ENCODE assay signal across 8 cellular contexts in the genomic region with DNA sequence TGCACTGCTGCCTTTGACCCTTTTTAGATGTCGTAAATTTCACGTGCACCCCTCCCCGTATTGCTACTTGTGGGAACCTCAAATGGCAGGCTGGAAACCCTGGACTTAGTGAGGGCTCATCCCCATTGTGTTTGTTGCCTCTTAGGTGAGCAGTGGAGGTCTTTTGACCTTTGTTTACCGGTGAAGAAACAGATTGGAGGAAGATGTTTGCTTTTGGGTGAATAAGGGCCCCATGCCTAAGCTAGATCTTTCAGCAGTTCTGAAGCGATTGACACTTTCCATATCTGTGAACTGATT. TPM values are rescaled to one million over a fixed set of nuclear protein-coding genes. Genes with fewer than 3 reads are reported as not detected.
DNase-seq lines count a peak whose midpoint lies in the region; TF ChIP-seq lines count a peak whose summit lies in the region.

No MANE protein-coding gene starts in this region.

- H3K9me3 ChIP-seq in HUES48 (ENCODE audit: control insufficient read depth, insufficient read depth, low read length) (no peaks in the 10 kb centered on the region), neural progenitor cell (ENCODE audit: low read depth) (no peaks in the 10 kb centered on the region)

- no peak overlapping the region for H2AFZ ChIP-seq in neural progenitor cell (replicated peaks)

- H3K79me2 ChIP-seq in neural progenitor cell (ENCODE audit: low read depth): peaks cover 53% of the 10 kb centered on the region

- H3K27ac ChIP-seq in HUES48 (ENCODE audit: low read depth, low read length): peak overlapping the region; percentile 100
- H3K27ac ChIP-seq in coronary artery: peak overlapping the region; percentile 98 to 100
- H3K27ac ChIP-seq in neural progenitor cell: no peak overlapping the region

- H3K27me3 ChIP-seq in HUES48 (ENCODE audit: control insufficient read depth, insufficient read depth, low read length) (no peaks in the 10 kb centered on the region), neural progenitor cell (no peaks in the 10 kb centered on the region)

- H3K27ac Mint-ChIP-seq in neural progenitor cell: peak overlapping the region; percentile 92

- H3K4me3 Mint-ChIP-seq in neural progenitor cell: peak overlapping the region; percentile 93

- H3K9ac ChIP-seq in HUES48 (ENCODE audit: low read depth, low read length): peak overlapping the region; percentile 70
- peak overlapping the region; percentile 55 for H3K9ac ChIP-seq in neural progenitor cell

- peak overlapping the region; percentile 91 for H3K4me2 ChIP-seq in neural progenitor cell

- peaks cover 52% of the 10 kb centered on the region for H4K20me1 ChIP-seq in neural progenitor cell (ENCODE audit: low read depth)

- H3K4me1 ChIP-seq in HUES48 (ENCODE audit: control insufficient read depth, insufficient read depth, low read length): peaks cover 18% of the 10 kb centered on the region
- H3K4me1 ChIP-seq in neural progenitor cell: peaks cover 24% of the 10 kb centered on the region

- peaks cover 27% of the 10 kb centered on the region for H3K4me1 Mint-ChIP-seq in neural progenitor cell

- H3K4me3 ChIP-seq in GM12875 (ENCODE audit: low read depth, low read length) (peak overlapping the region; percentile 78), HUES48 (ENCODE audit: low read depth, low read length) (peak overlapping the region; percentile 88), coronary artery (peak overlapping the region; percentile 96), neural progenitor cell (peak overlapping the region; percentile 78)

- TF ChIP-seq CTCF in GM12875 (IDR thresholded peaks at IDR 0.05; ENCODE audit: borderline replicate concordance, insufficient read depth, low read depth, low read length) (no peak), coronary artery (IDR thresholded peaks at IDR 0.05) (no peak), neural progenitor cell (IDR thresholded peaks at IDR 0.05) (no peak)

- peaks cover 9% of the 10 kb centered on the region for H3K36me3 Mint-ChIP-seq in neural progenitor cell

- H3K36me3 ChIP-seq in HUES48 (ENCODE audit: control insufficient read depth, insufficient read depth, low read length): peaks cover 16% of the 10 kb centered on the region; the same call in 1 of the 2 replicates
- H3K36me3 ChIP-seq in neural progenitor cell: no peaks in the 10 kb centered on the region

- H3F3A ChIP-seq in neural progenitor cell (ENCODE audit: low read depth): peaks cover 16% of the 10 kb centered on the region

- no peaks in the 10 kb centered on the region for H3K9me3 Mint-ChIP-seq in neural progenitor cell

- H3K27me3 Mint-ChIP-seq in neural progenitor cell (ENCODE audit: insufficient read depth, low read depth): no peaks in the 10 kb centered on the region

- no peak for DNase-seq in coronary artery (ENCODE audit: low spot score)
- no peak for DNase-seq in neural progenitor cell (ENCODE audit: low spot score)
- no peak for DNase-seq in NK-92 (lab: John Stamatoyannopoulos, UW; ENCODE audit: unreplicated experiment)
- no peak for DNase-seq in NCI-H1417 (lab: John Stamatoyannopoulos, UW)
- no peak for DNase-seq in NCI-H2171 treated with DMSO at 0.1 percent for 48 hours (lab: John Stamatoyannopoulos, UW)
- DNase-seq in NCI-H2081 treated with DMSO at 0.1 percent for 48 hours (lab: John Stamatoyannopoulos, UW): no peak

RNA-seq across cellular contexts. Expression of a gene that starts 0.8 kb away (rescaled TPM):
- 151 and 170 TPM in 2 replicates for total RNA-seq in neural progenitor cell (ENCODE audit: low replicate concordance)

RNA-seq across cellular contexts. Expression of a gene that starts 14.9 kb away (rescaled TPM):
- total RNA-seq in neural progenitor cell (ENCODE audit: low replicate concordance): 4.1 and 13.7 TPM in 2 replicates

RNA-seq across cellular contexts. Expression of a gene that starts 19.8 kb away (rescaled TPM):
- 0.53 and 9.1 TPM in 2 replicates for total RNA-seq in neural progenitor cell (ENCODE audit: low replicate concordance)

RNA-seq across cellular contexts. Expression of a gene that starts 24.8 kb away (rescaled TPM):
- total RNA-seq in neural progenitor cell (ENCODE audit: low replicate concordance): 0.56 and 3.0 TPM in 2 replicates

RNA-seq across cellular contexts. Expression of a gene that starts 33.3 kb away (rescaled TPM):
- total RNA-seq in neural progenitor cell (ENCODE audit: low replicate concordance): not detected in 2 replicates
